Comparison of ENCODE assay signal across 11 cellular contexts in the genomic region with DNA sequence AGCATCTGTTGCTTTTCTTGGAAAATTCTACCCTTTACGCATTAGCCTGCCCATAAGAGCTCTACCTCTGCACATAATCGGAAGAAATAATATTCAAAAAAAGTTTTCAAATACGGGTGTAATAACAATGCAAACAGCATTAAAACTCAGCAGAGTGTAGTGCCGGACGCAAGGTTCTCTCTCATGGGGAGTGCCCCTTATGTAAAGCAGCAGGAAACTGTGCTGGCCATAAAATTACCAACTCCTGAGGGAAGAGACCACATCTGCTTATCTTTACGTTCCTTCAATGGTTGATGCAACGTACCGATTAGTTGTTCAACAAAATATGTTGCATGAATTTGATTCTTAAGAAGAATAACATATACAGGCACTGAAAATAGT.
A peak's percentile ranks its signal among the peaks of the same experiment; 100 is the strongest.
DNase-seq lines count a peak whose midpoint lies in the region; ATAC-seq, FAIRE-seq and TF ChIP-seq lines count a peak whose summit lies in the region.
"Had no signal": no experiment of that assay in that cellular context is flagged by ENCODE, and none has a peak within 500 bp of the region (broad histone marks: within the 10 kb centered on the region; RNA-seq: fewer than 3 reads in every experiment).

No MANE protein-coding gene starts in this region.

- no peak for FAIRE-seq in D721Med (lab: Jason Lieb, UNC)

- H3K36me3 Mint-ChIP-seq in naive thymus-derived CD8-positive, alpha-beta T cell, result no peaks in the 10 kb centered on the region

- H3K4me3 ChIP-seq in HEK293 (ENCODE audit: low read depth, low read length) (no peak overlapping the region), mucosa of descending colon (no peak overlapping the region)

- no peak overlapping the region for H3K27ac ChIP-seq in HEK293 (ENCODE audit: extremely low read depth, low read depth, low read length)

- H3K9me3 Mint-ChIP-seq in naive thymus-derived CD8-positive, alpha-beta T cell, result peaks cover 0 to 4% (median 0%) of the 10 kb centered on the region in 9 donors

- H3K9me3 ChIP-seq in HEK293 (ENCODE audit: control insufficient read depth, insufficient read depth, low read depth, low read length) (no peaks in the 10 kb centered on the region), mucosa of descending colon (no peaks in the 10 kb centered on the region)

- POLR2A ChIA-PET in HEK293 (lab: Yijun Ruan, JAX), result no interaction called here
- POLR2A ChIA-PET in naive thymus-derived CD8-positive, alpha-beta T cell (lab: Charles Lee), result no interaction called here

- DNase-seq in mucosa of descending colon, result peak in 1 of 3 donors; percentile 46
- DNase-seq in naive thymus-derived CD8-positive, alpha-beta T cell, result no peak
- no peak for DNase-seq in central memory CD4-positive, alpha-beta T cell
- DNase-seq in D721Med (ENCODE audit: insufficient read length, low spot score), result no peak
- DNase-seq in HuH-7.5 (ENCODE audit: low spot score), result no peak
- DNase-seq: activated CD4-positive, alpha-beta T cell treated with anti-CD3 and anti-CD28 coated beads for 1 hour; caudate nucleus; NCI-H345 had no signal

- peaks cover 2 to 41% (median 7%) of the 10 kb centered on the region in 4 donors for H3K4me1 Mint-ChIP-seq in naive thymus-derived CD8-positive, alpha-beta T cell

- ATAC-seq in GM18868 (IDR thresholded peaks at IDR 0.05; ENCODE audit: unreplicated experiment), result peak; percentile 73
- ATAC-seq in HG03571 (IDR thresholded peaks at IDR 0.05; ENCODE audit: unreplicated experiment), result peak; percentile 81
- ATAC-seq in mucosa of descending colon, result peak; percentile 88
- ATAC-seq in naive thymus-derived CD8-positive, alpha-beta T cell, result no peak

- TF ChIP-seq CTCF in HEK293 (tag by site-specific recombination; IDR thresholded peaks at IDR 0.05), result no peak
- TF ChIP-seq CTCF in mucosa of descending colon (IDR thresholded peaks at IDR 0.05), result no peak
- TF ChIP-seq CTCF in D721Med (IDR thresholded peaks at IDR 0.05; ENCODE audit: insufficient read depth, missing control alignments), result no peak

- H3K4me1 ChIP-seq in HEK293 (ENCODE audit: control insufficient read depth, insufficient read depth, low read length) (peaks cover 28% of the 10 kb centered on the region), mucosa of descending colon (ENCODE audit: low read depth) (peaks cover 25% of the 10 kb centered on the region)

- intact Hi-C loops in mucosa of descending colon (cut with DNase I, micrococcal nuclease), result loop anchor here in 1 of 2 donors (10.0 kb wide), 1 partner anchor 224 kb away; no protein-coding TSS in a partner anchor

- H3K36me3 ChIP-seq in HEK293 (ENCODE audit: control insufficient read depth in 2 of 2, insufficient read depth in 1 of 2, low read length in 2 of 2) (no peaks in the 10 kb centered on the region), mucosa of descending colon (ENCODE audit: low read depth) (no peaks in the 10 kb centered on the region)

- H3K27me3 Mint-ChIP-seq in naive thymus-derived CD8-positive, alpha-beta T cell, result peaks cover 10 to 26% (median 14%) of the 10 kb centered on the region in 5 donors

- CTCF ChIA-PET in HEK293 (lab: Yijun Ruan, JAX), result no interaction called here

- no peak overlapping the region for H3K27ac Mint-ChIP-seq in naive thymus-derived CD8-positive, alpha-beta T cell

- peak overlapping the region in 3 of 10 donors; percentile 8 to 66 (median 28) for H3K4me3 Mint-ChIP-seq in naive thymus-derived CD8-positive, alpha-beta T cell

TF ChIP-seq in HEK293, 187 proteins besides CTCF, POLR2A, EP300 and RAD21:
- TF ChIP-seq SCRT2 (tag by site-specific recombination; IDR thresholded peaks at IDR 0.05), result 0 out of 2 replicates have a peak, but pooled peaks have one; percentile 30
- TF ChIP-seq, protein P1, sequence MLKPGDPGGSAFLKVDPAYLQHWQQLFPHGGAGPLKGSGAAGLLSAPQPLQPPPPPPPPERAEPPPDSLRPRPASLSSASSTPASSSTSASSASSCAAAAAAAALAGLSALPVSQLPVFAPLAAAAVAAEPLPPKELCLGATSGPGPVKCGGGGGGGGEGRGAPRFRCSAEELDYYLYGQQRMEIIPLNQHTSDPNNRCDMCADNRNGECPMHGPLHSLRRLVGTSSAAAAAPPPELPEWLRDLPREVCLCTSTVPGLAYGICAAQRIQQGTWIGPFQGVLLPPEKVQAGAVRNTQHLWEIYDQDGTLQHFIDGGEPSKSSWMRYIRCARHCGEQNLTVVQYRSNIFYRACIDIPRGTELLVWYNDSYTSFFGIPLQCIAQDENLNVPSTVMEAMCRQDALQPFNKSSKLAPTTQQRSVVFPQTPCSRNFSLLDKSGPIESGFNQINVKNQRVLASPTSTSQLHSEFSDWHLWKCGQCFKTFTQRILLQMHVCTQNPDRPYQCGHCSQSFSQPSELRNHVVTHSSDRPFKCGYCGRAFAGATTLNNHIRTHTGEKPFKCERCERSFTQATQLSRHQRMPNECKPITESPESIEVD (tag by site-specific recombination; IDR thresholded peaks at IDR 0.05), result peak; percentile 59
- TF ChIP-seq FEZF1 (tag by site-specific recombination; IDR thresholded peaks at IDR 0.05), result 0 out of 2 replicates have a peak, but pooled peaks have one; percentile 9
- peak; percentile 85 for TF ChIP-seq ZNF561 (tag by site-specific recombination; IDR thresholded peaks at IDR 0.05; ENCODE audit: borderline replicate concordance)
- no peak for TF ChIP-seq ZBTB48 (tag by site-specific recombination; IDR thresholded peaks at IDR 0.05)
- TF ChIP-seq, protein P2, sequence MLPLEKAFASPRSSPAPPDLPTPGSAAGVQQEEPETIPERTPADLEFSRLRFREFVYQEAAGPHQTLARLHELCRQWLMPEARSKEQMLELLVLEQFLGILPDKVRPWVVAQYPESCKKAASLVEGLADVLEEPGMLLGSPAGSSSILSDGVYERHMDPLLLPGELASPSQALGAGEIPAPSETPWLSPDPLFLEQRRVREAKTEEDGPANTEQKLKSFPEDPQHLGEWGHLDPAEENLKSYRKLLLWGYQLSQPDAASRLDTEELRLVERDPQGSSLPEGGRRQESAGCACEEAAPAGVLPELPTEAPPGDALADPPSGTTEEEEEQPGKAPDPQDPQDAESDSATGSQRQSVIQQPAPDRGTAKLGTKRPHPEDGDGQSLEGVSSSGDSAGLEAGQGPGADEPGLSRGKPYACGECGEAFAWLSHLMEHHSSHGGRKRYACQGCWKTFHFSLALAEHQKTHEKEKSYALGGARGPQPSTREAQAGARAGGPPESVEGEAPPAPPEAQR (tag by site-specific recombination; IDR thresholded peaks at IDR 0.05), result no peak
- 0 out of 2 replicates have a peak, but pooled peaks have one; percentile 13 for TF ChIP-seq OSR2 (tag by site-specific recombination; IDR thresholded peaks at IDR 0.05)
- peak; percentile 59 for TF ChIP-seq ZIC2 (tag by site-specific recombination; IDR thresholded peaks at IDR 0.05)

Comparison
In these comparisons a context has a peak if more than half of its experiments do, and no peak if none do; other contexts are left out.
1. ATAC-seq: peak in GM18868 (single experiment), HG03571 (single experiment) and mucosa of descending colon (single experiment); none in naive thymus-derived CD8-positive, alpha-beta T cell (0 of 2).